ENCODE assay signal across 2 cellular contexts in genomic region chr17:57948555-57949420, GRCh38.
TF ChIP-seq lines count a peak whose summit lies in the region.

No MANE protein-coding gene starts in this region.

TF ChIP-seq in HepG2, 621 proteins besides CTCF, POLR2A, EP300 and RAD21 (continues in another document):
- TF ChIP-seq ZNF44 (CRISPR knock-in tag; IDR thresholded peaks at IDR 0.05) (peak; percentile 54; the same call in 1 of the 2 replicates), TRIM24 (CRISPR knock-in tag; IDR thresholded peaks at IDR 0.05) (peak; percentile 78; the same call in 1 of the 2 replicates), ZNF34 (CRISPR knock-in tag; IDR thresholded peaks at IDR 0.05; ENCODE audit: borderline replicate concordance) (no peak), YY1 (IDR thresholded peaks at IDR 0.05; ENCODE audit: insufficient read depth, insufficient replicate concordance, low read depth, low read length) (peak; percentile 22), CEBPG (CRISPR knock-in tag; IDR thresholded peaks at IDR 0.05) (no peak), ZNF883 (CRISPR knock-in tag; IDR thresholded peaks at IDR 0.05; ENCODE audit: not compliant biosample characterization) (peak; percentile 44), ZSCAN25 (CRISPR knock-in tag; IDR thresholded peaks at IDR 0.05) (0 out of 2 replicates have a peak, but pooled peaks have one; percentile 45), ZFP91 (CRISPR knock-in tag; IDR thresholded peaks at IDR 0.05; ENCODE audit: borderline replicate concordance) (peak; percentile 14; the same call in 1 of the 2 replicates), ZMYM2 (CRISPR knock-in tag; IDR thresholded peaks at IDR 0.05) (0 out of 2 replicates have a peak, but pooled peaks have one; percentile 41), ZNF644 (CRISPR knock-in tag; IDR thresholded peaks at IDR 0.05; ENCODE audit: low read depth) (0 out of 2 replicates have a peak, but pooled peaks have one; percentile 12), ONECUT2 (CRISPR knock-in tag; IDR thresholded peaks at IDR 0.05) (no peak), MIER3 (CRISPR knock-in tag; IDR thresholded peaks at IDR 0.05; ENCODE audit: borderline replicate concordance) (no peak), DPF2 (CRISPR knock-in tag; IDR thresholded peaks at IDR 0.05; ENCODE audit: borderline replicate concordance, low read depth) (no peak), ZNF614 (CRISPR knock-in tag; IDR thresholded peaks at IDR 0.05; ENCODE audit: borderline replicate concordance) (0 out of 2 replicates have a peak, but pooled peaks have one; percentile 12), ZNF850 (CRISPR knock-in tag; conservative IDR thresholded peaks at IDR 0.05) (no peak)
- TF ChIP-seq, protein P1, sequence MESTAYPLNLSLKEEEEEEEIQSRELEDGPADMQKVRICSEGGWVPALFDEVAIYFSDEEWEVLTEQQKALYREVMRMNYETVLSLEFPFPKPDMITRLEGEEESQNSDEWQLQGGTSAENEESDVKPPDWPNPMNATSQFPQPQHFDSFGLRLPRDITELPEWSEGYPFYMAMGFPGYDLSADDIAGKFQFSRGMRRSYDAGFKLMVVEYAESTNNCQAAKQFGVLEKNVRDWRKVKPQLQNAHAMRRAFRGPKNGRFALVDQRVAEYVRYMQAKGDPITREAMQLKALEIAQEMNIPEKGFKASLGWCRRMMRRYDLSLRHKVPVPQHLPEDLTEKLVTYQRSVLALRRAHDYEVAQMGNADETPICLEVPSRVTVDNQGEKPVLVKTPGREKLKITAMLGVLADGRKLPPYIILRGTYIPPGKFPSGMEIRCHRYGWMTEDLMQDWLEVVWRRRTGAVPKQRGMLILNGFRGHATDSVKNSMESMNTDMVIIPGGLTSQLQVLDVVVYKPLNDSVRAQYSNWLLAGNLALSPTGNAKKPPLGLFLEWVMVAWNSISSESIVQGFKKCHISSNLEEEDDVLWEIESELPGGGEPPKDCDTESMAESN (CRISPR knock-in tag; conservative IDR thresholded peaks at IDR 0.05), result peak; percentile 100
- TF ChIP-seq, protein P2, sequence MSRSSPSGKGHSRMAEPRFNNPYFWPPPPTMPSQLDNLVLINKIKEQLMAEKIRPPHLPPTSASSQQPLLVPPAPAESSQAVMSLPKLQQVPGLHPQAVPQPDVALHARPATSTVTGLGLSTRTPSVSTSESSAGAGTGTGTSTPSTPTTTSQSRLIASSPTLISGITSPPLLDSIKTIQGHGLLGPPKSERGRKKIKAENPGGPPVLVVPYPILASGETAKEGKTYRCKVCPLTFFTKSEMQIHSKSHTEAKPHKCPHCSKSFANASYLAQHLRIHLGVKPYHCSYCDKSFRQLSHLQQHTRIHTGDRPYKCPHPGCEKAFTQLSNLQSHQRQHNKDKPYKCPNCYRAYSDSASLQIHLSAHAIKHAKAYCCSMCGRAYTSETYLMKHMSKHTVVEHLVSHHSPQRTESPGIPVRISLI (CRISPR knock-in tag; IDR thresholded peaks at IDR 0.05; ENCODE audit: borderline replicate concordance), result no peak
- TF ChIP-seq, protein P3, sequence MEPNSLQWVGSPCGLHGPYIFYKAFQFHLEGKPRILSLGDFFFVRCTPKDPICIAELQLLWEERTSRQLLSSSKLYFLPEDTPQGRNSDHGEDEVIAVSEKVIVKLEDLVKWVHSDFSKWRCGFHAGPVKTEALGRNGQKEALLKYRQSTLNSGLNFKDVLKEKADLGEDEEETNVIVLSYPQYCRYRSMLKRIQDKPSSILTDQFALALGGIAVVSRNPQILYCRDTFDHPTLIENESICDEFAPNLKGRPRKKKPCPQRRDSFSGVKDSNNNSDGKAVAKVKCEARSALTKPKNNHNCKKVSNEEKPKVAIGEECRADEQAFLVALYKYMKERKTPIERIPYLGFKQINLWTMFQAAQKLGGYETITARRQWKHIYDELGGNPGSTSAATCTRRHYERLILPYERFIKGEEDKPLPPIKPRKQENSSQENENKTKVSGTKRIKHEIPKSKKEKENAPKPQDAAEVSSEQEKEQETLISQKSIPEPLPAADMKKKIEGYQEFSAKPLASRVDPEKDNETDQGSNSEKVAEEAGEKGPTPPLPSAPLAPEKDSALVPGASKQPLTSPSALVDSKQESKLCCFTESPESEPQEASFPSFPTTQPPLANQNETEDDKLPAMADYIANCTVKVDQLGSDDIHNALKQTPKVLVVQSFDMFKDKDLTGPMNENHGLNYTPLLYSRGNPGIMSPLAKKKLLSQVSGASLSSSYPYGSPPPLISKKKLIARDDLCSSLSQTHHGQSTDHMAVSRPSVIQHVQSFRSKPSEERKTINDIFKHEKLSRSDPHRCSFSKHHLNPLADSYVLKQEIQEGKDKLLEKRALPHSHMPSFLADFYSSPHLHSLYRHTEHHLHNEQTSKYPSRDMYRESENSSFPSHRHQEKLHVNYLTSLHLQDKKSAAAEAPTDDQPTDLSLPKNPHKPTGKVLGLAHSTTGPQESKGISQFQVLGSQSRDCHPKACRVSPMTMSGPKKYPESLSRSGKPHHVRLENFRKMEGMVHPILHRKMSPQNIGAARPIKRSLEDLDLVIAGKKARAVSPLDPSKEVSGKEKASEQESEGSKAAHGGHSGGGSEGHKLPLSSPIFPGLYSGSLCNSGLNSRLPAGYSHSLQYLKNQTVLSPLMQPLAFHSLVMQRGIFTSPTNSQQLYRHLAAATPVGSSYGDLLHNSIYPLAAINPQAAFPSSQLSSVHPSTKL (CRISPR knock-in tag; IDR thresholded peaks at IDR 0.05), result 0 out of 2 replicates have a peak, but pooled peaks have one; percentile 14
- TF ChIP-seq, protein P4, sequence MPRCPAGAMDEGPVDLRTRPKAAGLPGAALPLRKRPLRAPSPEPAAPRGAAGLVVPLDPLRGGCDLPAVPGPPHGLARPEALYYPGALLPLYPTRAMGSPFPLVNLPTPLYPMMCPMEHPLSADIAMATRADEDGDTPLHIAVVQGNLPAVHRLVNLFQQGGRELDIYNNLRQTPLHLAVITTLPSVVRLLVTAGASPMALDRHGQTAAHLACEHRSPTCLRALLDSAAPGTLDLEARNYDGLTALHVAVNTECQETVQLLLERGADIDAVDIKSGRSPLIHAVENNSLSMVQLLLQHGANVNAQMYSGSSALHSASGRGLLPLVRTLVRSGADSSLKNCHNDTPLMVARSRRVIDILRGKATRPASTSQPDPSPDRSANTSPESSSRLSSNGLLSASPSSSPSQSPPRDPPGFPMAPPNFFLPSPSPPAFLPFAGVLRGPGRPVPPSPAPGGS (CRISPR knock-in tag; IDR thresholded peaks at IDR 0.05), result peak; percentile 46; the same call in 1 of the 2 replicates

TF ChIP-seq in HEK293T, 16 proteins besides CTCF, POLR2A, EP300 and RAD21:
- TF ChIP-seq PKNOX1 (IDR thresholded peaks at IDR 0.05) (no peak), ZNF384 (IDR thresholded peaks at IDR 0.05) (no peak), HDGF (IDR thresholded peaks at IDR 0.05; ENCODE audit: borderline replicate concordance) (no peak), CTBP1 (IDR thresholded peaks at IDR 0.05; ENCODE audit: borderline replicate concordance) (no peak)
